ENCODE assay signal across 7 cellular contexts in genomic region chr16:11345040-11345862, GRCh38. TPM values are rescaled to one million over a fixed set of nuclear protein-coding genes. Genes with fewer than 3 reads are reported as not detected.
A peak's percentile ranks its signal among the peaks of the same experiment; 100 is the strongest.
DNase-seq lines count a peak whose midpoint lies in the region; ATAC-seq, FAIRE-seq and TF ChIP-seq lines count a peak whose summit lies in the region.

RMI2 (plus strand) TSS chr16:11345459; CDS start chr16:11345472, 13 bp downstream.

- H3K4me1 ChIP-seq in astrocyte (ENCODE audit: insufficient read depth, low read length), result peaks cover 11% of the 10 kb centered on the region

- H3K36me3 Mint-ChIP-seq in T-helper 2 cell treated with Interferon-gamma antibody and Interleukin-4, amounts not matched to agents 5 μg/mL and 100 μg/mL, for 36 hours (ENCODE audit: low read depth), result peaks cover 12% of the 10 kb centered on the region
- H3K36me3 Mint-ChIP-seq in astrocyte (ENCODE audit: low read depth, unreplicated experiment), result peaks cover 3% of the 10 kb centered on the region

- peak within 1 kb of the TSS; percentile 85 for H3K9ac ChIP-seq in astrocyte (ENCODE audit: low read length)

- H3K27ac Mint-ChIP-seq in T-helper 2 cell treated with Interferon-gamma antibody and Interleukin-4, amounts not matched to agents 5 μg/mL and 100 μg/mL, for 36 hours, result peak within 1 kb of the TSS; percentile 84
- H3K27ac Mint-ChIP-seq in astrocyte (ENCODE audit: unreplicated experiment), result peak within 1 kb of the TSS; percentile 73

- peak within 1 kb of the TSS; percentile 97 for H2AFZ ChIP-seq in astrocyte (ENCODE audit: low read depth, low read length)

- no peaks in the 10 kb centered on the region for H3K9me3 Mint-ChIP-seq in T-helper 2 cell treated with Interferon-gamma antibody and Interleukin-4, amounts not matched to agents 5 μg/mL and 100 μg/mL, for 36 hours
- H3K9me3 Mint-ChIP-seq in astrocyte (ENCODE audit: unreplicated experiment), result no peaks in the 10 kb centered on the region

- no peak for FAIRE-seq in astrocyte (lab: Jason Lieb, UNC)

- peaks cover 6% of the 10 kb centered on the region for H3K79me2 ChIP-seq in astrocyte (ENCODE audit: insufficient read depth, low read length)

- no peaks in the 10 kb centered on the region for H3K9me3 ChIP-seq in astrocyte (ENCODE audit: insufficient read depth, low read depth, low read length)

- ATAC-seq in GM18508 (IDR thresholded peaks at IDR 0.05; ENCODE audit: insufficient read depth, unreplicated experiment), result peak; percentile 65
- ATAC-seq in HG02981 (IDR thresholded peaks at IDR 0.05; ENCODE audit: unreplicated experiment), result peak; percentile 98

- no peak for TF ChIP-seq CTCF in astrocyte (IDR thresholded peaks at IDR 0.05; ENCODE audit: insufficient read depth, low read depth, low read length)

- peak within 1 kb of the TSS; percentile 47 for H3K27ac ChIP-seq in astrocyte (ENCODE audit: low read depth, low read length)

- no peaks in the 10 kb centered on the region for H4K20me1 ChIP-seq in astrocyte (ENCODE audit: insufficient read depth, low read length)

- no peaks in the 10 kb centered on the region for H3K27me3 Mint-ChIP-seq in T-helper 2 cell treated with Interferon-gamma antibody and Interleukin-4, amounts not matched to agents 5 μg/mL and 100 μg/mL, for 36 hours (ENCODE audit: low read depth)
- peaks cover 4% of the 10 kb centered on the region for H3K27me3 Mint-ChIP-seq in astrocyte (ENCODE audit: low read depth, unreplicated experiment)

- H3K4me3 ChIP-seq in astrocyte (ENCODE audit: insufficient read depth, low read depth, low read length), result peak within 1 kb of the TSS; percentile 84

- DNase-seq in NCI-H2029 (lab: John Stamatoyannopoulos, UW), result peak; percentile 93
- peak; percentile 98 for DNase-seq in T-helper 2 cell treated with Interferon-gamma antibody and Interleukin-4, amounts not matched to agents 5 μg/mL and 100 μg/mL, for 36 hours (ENCODE audit: low spot score)
- peak; percentile 77 for DNase-seq in astrocyte (ENCODE audit: low read depth)
- DNase-seq in hepatic stellate cell (ENCODE audit: low spot score), result peak; percentile 100
- DNase-seq in renal cortical epithelial cell (ENCODE audit: low read depth), result peak; percentile 85

- H3K4me3 Mint-ChIP-seq in T-helper 2 cell treated with Interferon-gamma antibody and Interleukin-4, amounts not matched to agents 5 μg/mL and 100 μg/mL, for 36 hours, result peak within 1 kb of the TSS; percentile 98
- H3K4me3 Mint-ChIP-seq in astrocyte (ENCODE audit: unreplicated experiment), result peak within 1 kb of the TSS; percentile 85

- H3K27me3 ChIP-seq in astrocyte (ENCODE audit: insufficient read depth, low read length), result no peaks in the 10 kb centered on the region

- H3K36me3 ChIP-seq in astrocyte (ENCODE audit: insufficient read depth, low read length), result no peaks in the 10 kb centered on the region

- peak within 1 kb of the TSS; percentile 97 for H3K4me2 ChIP-seq in astrocyte (ENCODE audit: low read length)

- H3K4me1 Mint-ChIP-seq in T-helper 2 cell treated with Interferon-gamma antibody and Interleukin-4, amounts not matched to agents 5 μg/mL and 100 μg/mL, for 36 hours (ENCODE audit: low read depth), result peaks cover 45% of the 10 kb centered on the region
- H3K4me1 Mint-ChIP-seq in astrocyte (ENCODE audit: low read depth, unreplicated experiment), result peaks cover 12% of the 10 kb centered on the region

RNA-seq across cellular contexts. Expression of gene RMI2, which starts in this region (rescaled TPM):
- total RNA-seq in astrocyte (6.9 and 7.8 TPM in 2 replicates), renal cortical epithelial cell (6.0 and 7.3 TPM in 2 replicates)

Comparison
In these comparisons a context has a peak if more than half of its experiments do, and no peak if none do; other contexts are left out.
1. Peak in every context shown above with its lines: DNase-seq, ATAC-seq, H3K4me3 ChIP-seq and H3K27ac ChIP-seq.